In the genomic region with DNA sequence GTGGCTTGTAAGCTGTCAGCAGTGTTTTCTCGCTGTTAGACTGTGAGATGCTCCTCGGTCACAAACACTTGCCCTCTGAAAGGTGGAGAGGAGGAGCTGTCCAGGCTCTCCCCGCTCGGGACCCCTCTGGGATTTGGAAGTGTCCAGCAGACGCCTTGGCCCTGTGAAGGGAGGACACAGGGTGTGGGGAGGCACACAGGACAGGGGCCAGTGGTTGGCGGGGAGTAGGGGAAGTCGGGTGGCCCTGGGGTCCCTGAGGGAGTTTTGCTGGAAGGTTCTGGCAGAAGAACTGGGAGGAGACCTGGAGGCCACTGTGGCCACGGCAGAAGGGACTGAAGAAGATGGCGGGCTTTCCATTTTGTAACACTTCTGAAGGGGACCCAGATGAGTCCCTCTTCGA, we compare ENCODE assay signal across 17 cellular contexts. TPM values are rescaled to one million over a fixed set of nuclear protein-coding genes. Genes with fewer than 3 reads are reported as not detected.
A peak's percentile ranks its signal among the peaks of the same experiment; 100 is the strongest.
DNase-seq lines count a peak whose midpoint lies in the region; ATAC-seq and TF ChIP-seq lines count a peak whose summit lies in the region.
"Had no signal": no experiment of that assay in that cellular context is flagged by ENCODE, and none has a peak within 500 bp of the region (broad histone marks: within the 10 kb centered on the region; RNA-seq: fewer than 3 reads in every experiment).

No MANE protein-coding gene starts in this region.

- H3K27me3 ChIP-seq in right cardiac atrium (ENCODE audit: control insufficient read depth, insufficient read depth) = no peaks in the 10 kb centered on the region

- no peak overlapping the region for H3K27ac ChIP-seq in right cardiac atrium (ENCODE audit: low read length)

- no peak for TF ChIP-seq CTCF in chondrocyte (IDR thresholded peaks at IDR 0.05)

- no peak overlapping the region for H3K4me3 Mint-ChIP-seq in chondrocyte (ENCODE audit: unreplicated experiment)
- H3K4me3 Mint-ChIP-seq: HFFc6 had no signal

- no peak overlapping the region for H3K27ac Mint-ChIP-seq in chondrocyte (ENCODE audit: unreplicated experiment)
- H3K27ac Mint-ChIP-seq: HFFc6 had no signal

- 70% methylated on average over 10 of the region's 10 CpGs for WGBS in right cardiac atrium

- H3K4me3 ChIP-seq in right cardiac atrium (ENCODE audit: low read length) = no peak overlapping the region

- ATAC-seq in right cardiac atrium (no peak), HG03097 (IDR thresholded peaks at IDR 0.05; ENCODE audit: low FRiP score, unreplicated experiment) (no peak), GM18858 (IDR thresholded peaks at IDR 0.05; ENCODE audit: unreplicated experiment) (no peak)

- H3K4me1 ChIP-seq in right cardiac atrium (ENCODE audit: control insufficient read depth, insufficient read depth, low read length) = no peaks in the 10 kb centered on the region
- H3K4me1 ChIP-seq: Caco-2 had no signal

- H3K36me3 Mint-ChIP-seq in chondrocyte (ENCODE audit: low read depth) = no peaks in the 10 kb centered on the region

- H3K4me1 Mint-ChIP-seq in chondrocyte (ENCODE audit: low read depth) = no peaks in the 10 kb centered on the region

- DNase-seq in cardiac septum (ENCODE audit: low spot score) (peak; percentile 54), right cardiac atrium (no peak), chondrocyte (ENCODE audit: low spot score) (peak; percentile 89), mesenteric fat pad (ENCODE audit: low spot score) (peak; percentile 59), cerebellar nuclear complex (lab: John Stamatoyannopoulos, UW) (no peak)
- DNase-seq: Caco-2, DMS153, EL, HFFc6, IMR-90, Kasumi-1, NCI-H187, NCI-H69, SIG-M5 had no signal

- intact Hi-C loops in cardiac septum (cut with DNase I) = no loop called here
- intact Hi-C loops in right cardiac atrium (cut with DNase I) = no loop called here

- H3K9me3 Mint-ChIP-seq in chondrocyte (ENCODE audit: low read depth) = no peaks in the 10 kb centered on the region
- H3K9me3 Mint-ChIP-seq: HFFc6 had no signal

- H3K27me3 Mint-ChIP-seq in chondrocyte (ENCODE audit: low read depth) = no peaks in the 10 kb centered on the region

- no peaks in the 10 kb centered on the region for H3K9me3 ChIP-seq in right cardiac atrium (ENCODE audit: control insufficient read depth, low read length)
- H3K9me3 ChIP-seq: Caco-2 had no signal

RNA-seq across cellular contexts. Expression of gene DPYSL4, which starts 47.2 kb away (rescaled TPM):
- total RNA-seq in cardiac septum (55.4 TPM), right cardiac atrium (10 to 100 TPM in 1 of 4 donors, 1 to 10 TPM in 3; 1.9 to 13.8 (median 5.6) TPM), chondrocyte (19.9 to 37.6 TPM (median 35.2 TPM) in 3 replicates), mesenteric fat pad (1.8 TPM)
- 11.0 TPM for polyA plus RNA-seq in right cardiac atrium
- total RNA-seq: Caco-2, HT1080 had no signal

Comparison
In these comparisons a context has a peak if more than half of its experiments do, and no peak if none do; other contexts are left out.
1. DNase-seq: peak in cardiac septum (single experiment), chondrocyte (single experiment) and mesenteric fat pad (single experiment); none in right cardiac atrium (0 of 3) and cerebellar nuclear complex (0 of 2).